In the genomic region with DNA sequence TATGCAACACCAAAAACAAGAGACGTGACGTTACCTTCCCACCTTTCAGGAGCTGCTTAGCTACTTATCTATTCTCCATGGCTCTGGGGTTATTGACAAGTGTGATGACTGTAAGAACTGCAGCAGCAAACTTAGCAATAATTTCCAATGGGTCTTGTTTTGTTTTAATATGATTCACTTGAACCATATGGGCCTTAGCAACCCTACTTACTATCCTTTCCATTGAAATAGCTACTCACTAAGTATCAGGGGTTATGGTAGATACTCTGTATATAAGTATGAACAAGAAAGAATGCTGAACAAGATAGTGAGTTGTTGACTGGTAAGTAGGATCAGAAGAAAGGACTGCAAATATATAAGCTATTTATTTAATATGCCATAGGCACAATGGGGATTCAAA, we compare ENCODE assay signal across 13 cellular contexts.
DNase-seq lines count a peak whose midpoint lies in the region; ATAC-seq lines count a peak whose summit lies in the region.
"Had no signal": no experiment of that assay in that cellular context is flagged by ENCODE, and none has a peak within 500 bp of the region (broad histone marks: within the 10 kb centered on the region; RNA-seq: fewer than 3 reads in every experiment).

No MANE protein-coding gene starts in this region.

- DNase-seq in activated CD4-positive, CD25-positive, alpha-beta regulatory T cell (lab: John Stamatoyannopoulos, UW), result no peak
- DNase-seq in activated T-cell treated with anti-CD3 and anti-CD28 coated beads, Interleukin-2, amount 50 U/mL, for 4 hours, result no peak
- DNase-seq in activated T-cell treated with anti-CD3 and anti-CD28 coated beads, Interleukin-2, amount 50 U/mL, for 1 hour, result no peak
- no peak for DNase-seq in activated naive CD8-positive, alpha-beta T cell treated with anti-CD3 and anti-CD28 coated beads, Interleukin-2, amount 50 U/mL, for 24 hours
- DNase-seq in activated naive CD8-positive, alpha-beta T cell treated with anti-CD3 and anti-CD28 coated beads for 36 hours, result no peak
- no peak for DNase-seq in MG63
- DNase-seq: AML-193; Caco-2; CD4-positive, alpha-beta T cell; H9 had no signal

- H3K9me3 ChIP-seq in MG63, result no peaks in the 10 kb centered on the region
- H3K9me3 ChIP-seq: A549, Caco-2 had no signal

- H3K9me3 Mint-ChIP-seq in activated T-cell treated with anti-CD3 and anti-CD28 coated beads, Interleukin-2, amount 50 U/mL, for 4 hours, result no peaks in the 10 kb centered on the region
- H3K9me3 Mint-ChIP-seq in activated naive CD8-positive, alpha-beta T cell treated with anti-CD3 and anti-CD28 coated beads, Interleukin-2, amount 50 U/mL, for 24 hours, result peaks cover 3% of the 10 kb centered on the region
- no peaks in the 10 kb centered on the region for H3K9me3 Mint-ChIP-seq in activated naive CD8-positive, alpha-beta T cell treated with anti-CD3 and anti-CD28 coated beads for 36 hours
- H3K9me3 Mint-ChIP-seq: CD4-positive, alpha-beta T cell; H9 had no signal

- peak; percentile 17 to 34 for ATAC-seq in activated CD4-positive, CD25-positive, alpha-beta regulatory T cell treated with anti-CD3 and anti-CD28 coated beads, Interleukin-2, amount 50 U/mL, for 24 hours
- peak; percentile 12 to 21 for ATAC-seq in activated T-cell treated with anti-CD3 and anti-CD28 coated beads, Interleukin-2, amount 50 U/mL, for 4 hours
- peak; percentile 63 for ATAC-seq in activated naive CD8-positive, alpha-beta T cell treated with anti-CD3 and anti-CD28 coated beads, Interleukin-2, amount 50 U/mL, for 24 hours
- ATAC-seq: A549, HepG2 had no signal

- peaks cover 4% of the 10 kb centered on the region for H3K4me1 Mint-ChIP-seq in activated T-cell treated with anti-CD3 and anti-CD28 coated beads, Interleukin-2, amount 50 U/mL, for 4 hours (ENCODE audit: low read depth)
- peaks cover 37% of the 10 kb centered on the region for H3K4me1 Mint-ChIP-seq in activated naive CD8-positive, alpha-beta T cell treated with anti-CD3 and anti-CD28 coated beads, Interleukin-2, amount 50 U/mL, for 24 hours
- peaks cover 8% of the 10 kb centered on the region for H3K4me1 Mint-ChIP-seq in activated naive CD8-positive, alpha-beta T cell treated with anti-CD3 and anti-CD28 coated beads for 36 hours
- H3K4me1 Mint-ChIP-seq: H9 had no signal

- H3K27ac Mint-ChIP-seq in activated naive CD8-positive, alpha-beta T cell treated with anti-CD3 and anti-CD28 coated beads, Interleukin-2, amount 50 U/mL, for 24 hours, result peak overlapping the region; percentile 52
- no peak overlapping the region for H3K27ac Mint-ChIP-seq in activated naive CD8-positive, alpha-beta T cell treated with anti-CD3 and anti-CD28 coated beads for 36 hours
- H3K27ac Mint-ChIP-seq: CD4-positive, alpha-beta T cell had no signal

- no peaks in the 10 kb centered on the region for H3K27me3 Mint-ChIP-seq in activated T-cell treated with anti-CD3 and anti-CD28 coated beads, Interleukin-2, amount 50 U/mL, for 4 hours (ENCODE audit: low read depth)
- H3K27me3 Mint-ChIP-seq in activated naive CD8-positive, alpha-beta T cell treated with anti-CD3 and anti-CD28 coated beads, Interleukin-2, amount 50 U/mL, for 24 hours, result peaks cover 4% of the 10 kb centered on the region
- H3K27me3 Mint-ChIP-seq in activated naive CD8-positive, alpha-beta T cell treated with anti-CD3 and anti-CD28 coated beads for 36 hours, result no peaks in the 10 kb centered on the region
- H3K27me3 Mint-ChIP-seq: CD4-positive, alpha-beta T cell had no signal

- H3K36me3 Mint-ChIP-seq in activated T-cell treated with anti-CD3 and anti-CD28 coated beads, Interleukin-2, amount 50 U/mL, for 4 hours (ENCODE audit: insufficient read depth), result no peaks in the 10 kb centered on the region
- no peaks in the 10 kb centered on the region for H3K36me3 Mint-ChIP-seq in activated naive CD8-positive, alpha-beta T cell treated with anti-CD3 and anti-CD28 coated beads, Interleukin-2, amount 50 U/mL, for 24 hours (ENCODE audit: low read depth)
- no peaks in the 10 kb centered on the region for H3K36me3 Mint-ChIP-seq in activated naive CD8-positive, alpha-beta T cell treated with anti-CD3 and anti-CD28 coated beads for 36 hours

- no peaks in the 10 kb centered on the region for H3K27me3 ChIP-seq in MG63

- H3K4me3 ChIP-seq in MG63, result no peak overlapping the region
- H3K4me3 ChIP-seq: A549 had no signal

- no peak overlapping the region for H3K4me3 Mint-ChIP-seq in activated T-cell treated with anti-CD3 and anti-CD28 coated beads, Interleukin-2, amount 50 U/mL, for 4 hours
- no peak overlapping the region for H3K4me3 Mint-ChIP-seq in activated naive CD8-positive, alpha-beta T cell treated with anti-CD3 and anti-CD28 coated beads, Interleukin-2, amount 50 U/mL, for 24 hours
- H3K4me3 Mint-ChIP-seq in activated naive CD8-positive, alpha-beta T cell treated with anti-CD3 and anti-CD28 coated beads for 36 hours, result no peak overlapping the region
- H3K4me3 Mint-ChIP-seq: CD4-positive, alpha-beta T cell; H9 had no signal

- H3K36me3 ChIP-seq in MG63, result no peaks in the 10 kb centered on the region
